In genomic region chr4:163939597-163939996, GRCh38 we compare ENCODE assay signal across 7 cellular contexts.
"Had no signal": no experiment of that assay in that cellular context is flagged by ENCODE, and none has a peak within 500 bp of the region (broad histone marks: within the 10 kb centered on the region; RNA-seq: fewer than 3 reads in every experiment).

No MANE protein-coding gene starts in this region.

- H3K4me3 ChIP-seq: GM23338 had no signal

- FAIRE-seq: H1, H54 had no signal

- ATAC-seq: GM23338 had no signal

- H2AFZ ChIP-seq: GM23338 had no signal

- DNase-seq: H9, HCEC 1CT, Kasumi-1, KG1 had no signal

- H3K4me2 ChIP-seq: GM23338 had no signal
